ENCODE assay signal across 8 cellular contexts in the genomic region with DNA sequence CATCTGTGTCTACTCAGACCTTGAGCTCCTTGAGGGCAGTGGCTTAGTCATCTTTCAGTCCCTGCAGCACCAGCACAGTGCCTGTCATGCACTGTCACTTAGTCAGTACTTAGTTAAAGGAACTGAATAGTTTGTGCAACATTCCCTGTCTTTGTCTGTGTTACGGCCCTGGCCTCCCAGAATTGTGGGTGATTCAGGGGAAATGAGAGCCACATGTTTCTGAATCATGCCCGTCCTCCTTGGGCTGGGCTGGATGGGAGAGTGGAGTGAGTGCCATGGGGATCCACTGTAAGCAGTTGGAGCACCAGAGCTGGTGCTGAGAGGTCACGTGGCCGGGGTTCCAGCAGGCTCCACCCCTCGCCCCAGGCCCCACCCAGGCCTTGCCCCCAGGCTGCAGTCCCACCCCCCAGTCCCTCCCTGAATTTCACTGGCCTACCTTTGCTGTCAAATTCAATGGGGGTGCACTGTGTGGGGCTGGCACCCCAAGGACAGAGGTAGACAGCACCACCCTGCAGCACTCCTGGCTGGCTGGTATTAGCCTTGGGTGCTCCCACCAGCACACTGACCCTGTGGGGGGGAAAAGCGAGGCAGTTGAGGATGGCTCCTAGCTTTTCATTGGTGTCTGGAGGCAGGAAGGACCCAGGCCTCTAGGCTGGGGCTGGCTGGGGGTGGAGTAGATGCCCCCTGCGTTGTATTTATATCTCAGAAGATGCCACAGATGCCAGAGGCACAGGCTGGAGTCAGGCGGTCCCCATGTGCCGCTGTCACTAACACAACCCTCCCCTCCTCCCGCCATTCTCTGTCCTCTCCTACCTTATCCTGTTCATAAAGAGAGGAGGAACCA. TPM values are rescaled to one million over a fixed set of nuclear protein-coding genes. Genes with fewer than 3 reads are reported as not detected.
A peak's percentile ranks its signal among the peaks of the same experiment; 100 is the strongest.
DNase-seq lines count a peak whose midpoint lies in the region; ATAC-seq and TF ChIP-seq lines count a peak whose summit lies in the region.

No MANE protein-coding gene starts in this region.

- H4K20me1 ChIP-seq in OCI-LY3 (ENCODE audit: insufficient read depth, low read length), result no peaks in the 10 kb centered on the region

- H3K36me3 Mint-ChIP-seq in CD14-positive monocyte (peaks cover 39 to 67% of the 10 kb centered on the region in 2 donors), nephron progenitor cell (ENCODE audit: low read depth) (peaks cover 22% of the 10 kb centered on the region)
- peaks cover 3% of the 10 kb centered on the region for H3K36me3 Mint-ChIP-seq in activated naive CD4-positive, alpha-beta T cell treated with anti-CD3 and anti-CD28 coated beads, Interleukin-2, amount 50 U/mL, for 24 hours

- H3K36me3 ChIP-seq in OCI-LY3 (replicated peaks; ENCODE audit: low read depth, low read length), result no peaks in the 10 kb centered on the region

- no peak overlapping the region for H3K9ac ChIP-seq in OCI-LY3 (ENCODE audit: low read length)

- H3K79me2 ChIP-seq in OCI-LY3 (ENCODE audit: low read length), result no peaks in the 10 kb centered on the region

- H3K4me1 ChIP-seq in OCI-LY3 (ENCODE audit: low read length), result peaks cover 13% of the 10 kb centered on the region

- peak overlapping the region; percentile 27; the same call in 1 of the 2 replicates for H2AFZ ChIP-seq in OCI-LY3 (ENCODE audit: low read depth, low read length)

- H3K27ac ChIP-seq in OCI-LY3 (ENCODE audit: low read length), result no peak overlapping the region

- H3K4me3 Mint-ChIP-seq in CD14-positive monocyte (peak overlapping the region; percentile 77 to 90), nephron progenitor cell (no peak overlapping the region)
- peak overlapping the region; percentile 79 for H3K4me3 Mint-ChIP-seq in activated naive CD4-positive, alpha-beta T cell treated with anti-CD3 and anti-CD28 coated beads, Interleukin-2, amount 50 U/mL, for 24 hours

- intact Hi-C loops in CD14-positive monocyte (cut with micrococcal nuclease), result no loop called here
- intact Hi-C loops in left cardiac atrium (cut with DNase I), result no loop called here

- H3K27ac Mint-ChIP-seq in CD14-positive monocyte (peak overlapping the region; percentile 95 to 99 (median 99)), nephron progenitor cell (no peak overlapping the region)
- H3K27ac Mint-ChIP-seq in activated naive CD4-positive, alpha-beta T cell treated with anti-CD3 and anti-CD28 coated beads, Interleukin-2, amount 50 U/mL, for 24 hours, result peak overlapping the region; percentile 90

- no peak for TF ChIP-seq CTCF in CD14-positive monocyte (IDR thresholded peaks at IDR 0.05)
- TF ChIP-seq CTCF in OCI-LY3 (IDR thresholded peaks at IDR 0.05; ENCODE audit: low read depth, low read length), result no peak
- no peak for TF ChIP-seq CTCF in nephron progenitor cell (IDR thresholded peaks at IDR 0.05)
- no peak for TF ChIP-seq CTCF in GM13977 (IDR thresholded peaks at IDR 0.05; ENCODE audit: extremely low read depth, insufficient read depth, missing control alignments)

- in situ Hi-C loops in GM13977 (cut with MboI; ENCODE audit: low pct_unique_long_range_greater_than_20kb, low sequenced_read_pairs, unreplicated experiment), result no loop called here

- H3K27me3 ChIP-seq in OCI-LY3 (ENCODE audit: low read depth, low read length), result peaks cover 5% of the 10 kb centered on the region; the same call in 1 of the 2 replicates

- peak; percentile 99 for DNase-seq in CD14-positive monocyte (ENCODE audit: low spot score)
- DNase-seq in left cardiac atrium, result peak; percentile 80
- peak; percentile 77 for DNase-seq in stimulated activated CD4-positive, alpha-beta T cell treated with anti-CD3 and anti-CD28 coated beads, Interleukin-15, amount 100 ng/mL, for 24 hours
- no peak for DNase-seq in nephron progenitor cell
- DNase-seq in GM13977 (ENCODE audit: low spot score), result no peak

- no peak overlapping the region for H3K4me2 ChIP-seq in OCI-LY3 (ENCODE audit: low read length)

- peaks cover 0 to 2% (median 0%) of the 10 kb centered on the region in 3 donors for H3K27me3 Mint-ChIP-seq in CD14-positive monocyte (ENCODE audit: low read depth in 3 of 3)
- H3K27me3 Mint-ChIP-seq in activated naive CD4-positive, alpha-beta T cell treated with anti-CD3 and anti-CD28 coated beads, Interleukin-2, amount 50 U/mL, for 24 hours, result no peaks in the 10 kb centered on the region
- H3K27me3 Mint-ChIP-seq in nephron progenitor cell (ENCODE audit: low read depth, poor library complexity), result no peaks in the 10 kb centered on the region

- H3K9me3 ChIP-seq in OCI-LY3 (ENCODE audit: insufficient read depth, low read length), result no peaks in the 10 kb centered on the region

- H3K4me3 ChIP-seq in OCI-LY3 (ENCODE audit: low read length), result no peak overlapping the region

- peaks cover 93% of the 10 kb centered on the region for H3K4me1 Mint-ChIP-seq in CD14-positive monocyte
- peaks cover 77% of the 10 kb centered on the region for H3K4me1 Mint-ChIP-seq in activated naive CD4-positive, alpha-beta T cell treated with anti-CD3 and anti-CD28 coated beads, Interleukin-2, amount 50 U/mL, for 24 hours
- H3K4me1 Mint-ChIP-seq in nephron progenitor cell, result peaks cover 36% of the 10 kb centered on the region

- ATAC-seq in left cardiac atrium (peak; percentile 43 to 79), HG02870 (IDR thresholded peaks at IDR 0.05; ENCODE audit: unreplicated experiment) (no peak)

- peaks cover 0 to 3% (median 0%) of the 10 kb centered on the region in 7 donors for H3K9me3 Mint-ChIP-seq in CD14-positive monocyte
- no peaks in the 10 kb centered on the region for H3K9me3 Mint-ChIP-seq in activated naive CD4-positive, alpha-beta T cell treated with anti-CD3 and anti-CD28 coated beads, Interleukin-2, amount 50 U/mL, for 24 hours
- no peaks in the 10 kb centered on the region for H3K9me3 Mint-ChIP-seq in nephron progenitor cell

RNA-seq across cellular contexts. Expression of gene ITGA5, which starts 7.4 kb away (rescaled TPM):
- polyA plus RNA-seq in CD14-positive monocyte, result 10 to 100 TPM; 85.5 to 99.4 TPM
- 100 to 1,000 TPM in 1 of 2 donors, 10 to 100 TPM in 1; 45.7 to 133 TPM for total RNA-seq in left cardiac atrium

RNA-seq across cellular contexts. Expression of gene ZNF385A, which starts 27.1 kb away (rescaled TPM):
- 10 to 100 TPM; 53.9 to 78.3 TPM for polyA plus RNA-seq in CD14-positive monocyte
- 10 to 100 TPM; 20.4 to 24.2 TPM for total RNA-seq in left cardiac atrium

RNA-seq across cellular contexts. Expression of gene GPR84, which starts 47.3 kb away (rescaled TPM):
- polyA plus RNA-seq in CD14-positive monocyte, result 1 to 10 TPM; 2.4 to 5.6 TPM
- total RNA-seq in left cardiac atrium, result under 1 TPM; 0.29 to 0.55 TPM

Comparison
In these comparisons a context has a peak if more than half of its experiments do, and no peak if none do; other contexts are left out.
1. DNase-seq: peak in CD14-positive monocyte (single experiment), left cardiac atrium (single experiment) and stimulated activated CD4-positive, alpha-beta T cell treated with anti-CD3 and anti-CD28 coated beads, Interleukin-15, amount 100 ng/mL, for 24 hours (single experiment); none in nephron progenitor cell (single experiment) and GM13977 (single experiment).